Comparison of ENCODE assay signal across 1 cellular context in the genomic region with DNA sequence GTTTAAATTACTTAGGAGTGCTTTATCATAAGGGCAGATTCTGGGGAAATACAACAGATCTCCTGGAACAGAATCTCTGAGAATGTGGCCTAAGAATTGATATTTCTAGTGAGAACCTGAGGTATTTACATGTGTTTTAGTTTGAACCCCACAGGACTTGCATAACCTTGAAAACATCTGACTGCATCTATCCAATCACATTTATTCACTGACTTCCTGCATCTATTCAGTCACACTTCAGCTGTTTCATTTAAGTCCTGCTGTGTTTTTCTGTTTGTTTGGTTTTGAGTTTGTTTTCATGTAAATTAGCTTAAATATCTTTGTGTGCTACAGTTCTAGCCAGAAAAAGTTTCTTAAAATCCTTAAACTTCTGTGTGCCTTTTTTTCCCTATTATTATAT.
TF ChIP-seq lines count a peak whose summit lies in the region.

No MANE protein-coding gene starts in this region.

TF ChIP-seq in H1, 55 proteins besides CTCF, POLR2A, EP300 and RAD21:
- TF ChIP-seq, protein P1, sequence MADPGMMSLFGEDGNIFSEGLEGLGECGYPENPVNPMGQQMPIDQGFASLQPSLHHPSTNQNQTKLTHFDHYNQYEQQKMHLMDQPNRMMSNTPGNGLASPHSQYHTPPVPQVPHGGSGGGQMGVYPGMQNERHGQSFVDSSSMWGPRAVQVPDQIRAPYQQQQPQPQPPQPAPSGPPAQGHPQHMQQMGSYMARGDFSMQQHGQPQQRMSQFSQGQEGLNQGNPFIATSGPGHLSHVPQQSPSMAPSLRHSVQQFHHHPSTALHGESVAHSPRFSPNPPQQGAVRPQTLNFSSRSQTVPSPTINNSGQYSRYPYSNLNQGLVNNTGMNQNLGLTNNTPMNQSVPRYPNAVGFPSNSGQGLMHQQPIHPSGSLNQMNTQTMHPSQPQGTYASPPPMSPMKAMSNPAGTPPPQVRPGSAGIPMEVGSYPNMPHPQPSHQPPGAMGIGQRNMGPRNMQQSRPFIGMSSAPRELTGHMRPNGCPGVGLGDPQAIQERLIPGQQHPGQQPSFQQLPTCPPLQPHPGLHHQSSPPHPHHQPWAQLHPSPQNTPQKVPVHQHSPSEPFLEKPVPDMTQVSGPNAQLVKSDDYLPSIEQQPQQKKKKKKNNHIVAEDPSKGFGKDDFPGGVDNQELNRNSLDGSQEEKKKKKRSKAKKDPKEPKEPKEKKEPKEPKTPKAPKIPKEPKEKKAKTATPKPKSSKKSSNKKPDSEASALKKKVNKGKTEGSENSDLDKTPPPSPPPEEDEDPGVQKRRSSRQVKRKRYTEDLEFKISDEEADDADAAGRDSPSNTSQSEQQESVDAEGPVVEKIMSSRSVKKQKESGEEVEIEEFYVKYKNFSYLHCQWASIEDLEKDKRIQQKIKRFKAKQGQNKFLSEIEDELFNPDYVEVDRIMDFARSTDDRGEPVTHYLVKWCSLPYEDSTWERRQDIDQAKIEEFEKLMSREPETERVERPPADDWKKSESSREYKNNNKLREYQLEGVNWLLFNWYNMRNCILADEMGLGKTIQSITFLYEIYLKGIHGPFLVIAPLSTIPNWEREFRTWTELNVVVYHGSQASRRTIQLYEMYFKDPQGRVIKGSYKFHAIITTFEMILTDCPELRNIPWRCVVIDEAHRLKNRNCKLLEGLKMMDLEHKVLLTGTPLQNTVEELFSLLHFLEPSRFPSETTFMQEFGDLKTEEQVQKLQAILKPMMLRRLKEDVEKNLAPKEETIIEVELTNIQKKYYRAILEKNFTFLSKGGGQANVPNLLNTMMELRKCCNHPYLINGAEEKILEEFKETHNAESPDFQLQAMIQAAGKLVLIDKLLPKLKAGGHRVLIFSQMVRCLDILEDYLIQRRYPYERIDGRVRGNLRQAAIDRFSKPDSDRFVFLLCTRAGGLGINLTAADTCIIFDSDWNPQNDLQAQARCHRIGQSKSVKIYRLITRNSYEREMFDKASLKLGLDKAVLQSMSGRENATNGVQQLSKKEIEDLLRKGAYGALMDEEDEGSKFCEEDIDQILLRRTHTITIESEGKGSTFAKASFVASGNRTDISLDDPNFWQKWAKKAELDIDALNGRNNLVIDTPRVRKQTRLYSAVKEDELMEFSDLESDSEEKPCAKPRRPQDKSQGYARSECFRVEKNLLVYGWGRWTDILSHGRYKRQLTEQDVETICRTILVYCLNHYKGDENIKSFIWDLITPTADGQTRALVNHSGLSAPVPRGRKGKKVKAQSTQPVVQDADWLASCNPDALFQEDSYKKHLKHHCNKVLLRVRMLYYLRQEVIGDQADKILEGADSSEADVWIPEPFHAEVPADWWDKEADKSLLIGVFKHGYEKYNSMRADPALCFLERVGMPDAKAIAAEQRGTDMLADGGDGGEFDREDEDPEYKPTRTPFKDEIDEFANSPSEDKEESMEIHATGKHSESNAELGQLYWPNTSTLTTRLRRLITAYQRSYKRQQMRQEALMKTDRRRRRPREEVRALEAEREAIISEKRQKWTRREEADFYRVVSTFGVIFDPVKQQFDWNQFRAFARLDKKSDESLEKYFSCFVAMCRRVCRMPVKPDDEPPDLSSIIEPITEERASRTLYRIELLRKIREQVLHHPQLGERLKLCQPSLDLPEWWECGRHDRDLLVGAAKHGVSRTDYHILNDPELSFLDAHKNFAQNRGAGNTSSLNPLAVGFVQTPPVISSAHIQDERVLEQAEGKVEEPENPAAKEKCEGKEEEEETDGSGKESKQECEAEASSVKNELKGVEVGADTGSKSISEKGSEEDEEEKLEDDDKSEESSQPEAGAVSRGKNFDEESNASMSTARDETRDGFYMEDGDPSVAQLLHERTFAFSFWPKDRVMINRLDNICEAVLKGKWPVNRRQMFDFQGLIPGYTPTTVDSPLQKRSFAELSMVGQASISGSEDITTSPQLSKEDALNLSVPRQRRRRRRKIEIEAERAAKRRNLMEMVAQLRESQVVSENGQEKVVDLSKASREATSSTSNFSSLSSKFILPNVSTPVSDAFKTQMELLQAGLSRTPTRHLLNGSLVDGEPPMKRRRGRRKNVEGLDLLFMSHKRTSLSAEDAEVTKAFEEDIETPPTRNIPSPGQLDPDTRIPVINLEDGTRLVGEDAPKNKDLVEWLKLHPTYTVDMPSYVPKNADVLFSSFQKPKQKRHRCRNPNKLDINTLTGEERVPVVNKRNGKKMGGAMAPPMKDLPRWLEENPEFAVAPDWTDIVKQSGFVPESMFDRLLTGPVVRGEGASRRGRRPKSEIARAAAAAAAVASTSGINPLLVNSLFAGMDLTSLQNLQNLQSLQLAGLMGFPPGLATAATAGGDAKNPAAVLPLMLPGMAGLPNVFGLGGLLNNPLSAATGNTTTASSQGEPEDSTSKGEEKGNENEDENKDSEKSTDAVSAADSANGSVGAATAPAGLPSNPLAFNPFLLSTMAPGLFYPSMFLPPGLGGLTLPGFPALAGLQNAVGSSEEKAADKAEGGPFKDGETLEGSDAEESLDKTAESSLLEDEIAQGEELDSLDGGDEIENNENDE (IDR thresholded peaks at IDR 0.05; ENCODE audit: insufficient replicate concordance, low read length): peak; percentile 30
- TF ChIP-seq KDM1A (IDR thresholded peaks at IDR 0.05; ENCODE audit: borderline replicate concordance, low read length) (no peak), FOSL1 (IDR thresholded peaks at IDR 0.05; ENCODE audit: insufficient read depth, low read depth, low read length) (no peak), CEBPB (IDR thresholded peaks at IDR 0.05; ENCODE audit: low read depth, low read length) (peak; percentile 78), NRF1 (IDR thresholded peaks at IDR 0.05; ENCODE audit: low read depth, low read length) (no peak)
- TF ChIP-seq, protein P2, sequence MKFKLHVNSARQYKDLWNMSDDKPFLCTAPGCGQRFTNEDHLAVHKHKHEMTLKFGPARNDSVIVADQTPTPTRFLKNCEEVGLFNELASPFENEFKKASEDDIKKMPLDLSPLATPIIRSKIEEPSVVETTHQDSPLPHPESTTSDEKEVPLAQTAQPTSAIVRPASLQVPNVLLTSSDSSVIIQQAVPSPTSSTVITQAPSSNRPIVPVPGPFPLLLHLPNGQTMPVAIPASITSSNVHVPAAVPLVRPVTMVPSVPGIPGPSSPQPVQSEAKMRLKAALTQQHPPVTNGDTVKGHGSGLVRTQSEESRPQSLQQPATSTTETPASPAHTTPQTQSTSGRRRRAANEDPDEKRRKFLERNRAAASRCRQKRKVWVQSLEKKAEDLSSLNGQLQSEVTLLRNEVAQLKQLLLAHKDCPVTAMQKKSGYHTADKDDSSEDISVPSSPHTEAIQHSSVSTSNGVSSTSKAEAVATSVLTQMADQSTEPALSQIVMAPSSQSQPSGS (IDR thresholded peaks at IDR 0.05; ENCODE audit: low read length): no peak
- TF ChIP-seq, protein P3, sequence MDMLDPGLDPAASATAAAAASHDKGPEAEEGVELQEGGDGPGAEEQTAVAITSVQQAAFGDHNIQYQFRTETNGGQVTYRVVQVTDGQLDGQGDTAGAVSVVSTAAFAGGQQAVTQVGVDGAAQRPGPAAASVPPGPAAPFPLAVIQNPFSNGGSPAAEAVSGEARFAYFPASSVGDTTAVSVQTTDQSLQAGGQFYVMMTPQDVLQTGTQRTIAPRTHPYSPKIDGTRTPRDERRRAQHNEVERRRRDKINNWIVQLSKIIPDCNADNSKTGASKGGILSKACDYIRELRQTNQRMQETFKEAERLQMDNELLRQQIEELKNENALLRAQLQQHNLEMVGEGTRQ (IDR thresholded peaks at IDR 0.05; ENCODE audit: low read length): no peak
TF ChIP-seq in H1: peak in this region for 2.
